10 cellular contexts compared by ENCODE assay signal in the genomic region with DNA sequence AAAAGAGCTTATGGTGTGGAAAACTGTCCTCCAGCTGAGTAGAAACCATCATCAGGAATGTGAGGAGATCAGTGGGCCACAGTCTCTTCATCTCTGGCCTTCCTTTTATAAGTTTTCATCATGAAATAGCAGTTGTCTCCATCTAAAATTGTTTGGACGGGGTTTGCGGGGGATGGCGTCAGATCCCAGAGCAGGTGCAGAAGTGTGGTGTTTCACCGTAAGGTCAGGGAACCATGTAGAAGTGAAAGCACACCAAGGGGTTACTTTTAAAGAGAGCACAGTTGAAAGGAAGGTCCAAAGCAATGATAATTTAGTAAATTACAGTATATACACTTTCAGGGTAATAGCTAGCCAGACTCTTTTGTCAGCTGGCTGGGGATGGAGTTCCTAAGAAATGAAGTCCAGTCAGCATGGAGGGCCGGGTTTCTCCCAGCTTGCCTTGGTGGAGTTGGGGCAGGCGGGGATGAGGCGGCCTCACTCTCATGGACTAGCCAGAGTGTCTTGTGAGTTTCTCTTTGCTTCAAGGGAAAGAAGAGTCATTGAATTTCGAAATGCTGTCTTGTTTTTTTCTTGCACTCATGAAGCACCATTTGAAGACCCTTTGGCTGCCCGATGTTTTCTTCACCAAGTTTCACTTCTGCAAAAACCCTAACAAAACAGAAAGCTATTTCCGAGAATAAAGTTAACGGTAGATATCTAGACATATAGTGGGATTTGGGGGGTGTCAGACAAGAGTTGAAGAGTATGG.
A peak's percentile ranks its signal among the peaks of the same experiment; 100 is the strongest.
DNase-seq lines count a peak whose midpoint lies in the region; ATAC-seq and TF ChIP-seq lines count a peak whose summit lies in the region.
"Had no signal": no experiment of that assay in that cellular context is flagged by ENCODE, and none has a peak within 500 bp of the region (broad histone marks: within the 10 kb centered on the region; RNA-seq: fewer than 3 reads in every experiment).

No MANE protein-coding gene starts in this region.

- H3K9me3 ChIP-seq in T-helper 17 cell (ENCODE audit: control insufficient read depth, low read length, poor library complexity, severe bottlenecking) (no peaks in the 10 kb centered on the region), stomach smooth muscle (ENCODE audit: control insufficient read depth in 2 of 2, low read length in 2 of 2) (no peaks in the 10 kb centered on the region), BE2C (no peaks in the 10 kb centered on the region)

- intact Hi-C loops in activated CD8-positive, alpha-beta T cell treated with anti-CD3 and anti-CD28 coated beads for 36 hours (cut with micrococcal nuclease), result no loop called here

- no peaks in the 10 kb centered on the region for H3K9me3 Mint-ChIP-seq in activated CD8-positive, alpha-beta T cell treated with anti-CD3 and anti-CD28 coated beads, Interleukin-2, amount 10 ng/mL, durations not matched to agents 7 days and 5 days (ENCODE audit: insufficient read depth)
- no peaks in the 10 kb centered on the region for H3K9me3 Mint-ChIP-seq in activated CD8-positive, alpha-beta T cell treated with anti-CD3 and anti-CD28 coated beads for 36 hours

- peak overlapping the region; percentile 31 for H3K27ac Mint-ChIP-seq in activated CD8-positive, alpha-beta T cell treated with anti-CD3 and anti-CD28 coated beads, Interleukin-2, amount 10 ng/mL, durations not matched to agents 7 days and 5 days
- H3K27ac Mint-ChIP-seq in activated CD8-positive, alpha-beta T cell treated with anti-CD3 and anti-CD28 coated beads for 36 hours, result no peak overlapping the region
- H3K27ac Mint-ChIP-seq in T-helper 17 cell, result no peak overlapping the region

- H3K4me3 ChIP-seq in stomach smooth muscle (ENCODE audit: low read length in 2 of 2), result no peak overlapping the region
- H3K4me3 ChIP-seq in BE2C (ENCODE audit: low read depth, low read length), result no peak overlapping the region
- H3K4me3 ChIP-seq: K562 had no signal

- peak overlapping the region; percentile 3 for H3K27ac ChIP-seq in stomach smooth muscle (ENCODE audit: low read length)

- H3K4me1 Mint-ChIP-seq in activated CD8-positive, alpha-beta T cell treated with anti-CD3 and anti-CD28 coated beads, Interleukin-2, amount 10 ng/mL, durations not matched to agents 7 days and 5 days (ENCODE audit: low read depth), result peaks cover 8% of the 10 kb centered on the region
- H3K4me1 Mint-ChIP-seq in activated CD8-positive, alpha-beta T cell treated with anti-CD3 and anti-CD28 coated beads for 36 hours (ENCODE audit: low read depth), result peaks cover 15% of the 10 kb centered on the region
- H3K4me1 Mint-ChIP-seq in T-helper 17 cell, result peaks cover 31% of the 10 kb centered on the region

- CTCF ChIA-PET in activated CD8-positive, alpha-beta T cell treated with anti-CD3 and anti-CD28 coated beads, Interleukin-2, amount 10 ng/mL, durations not matched to agents 7 days and 5 days (lab: Charles Lee), result interaction anchor here (0.8 to 1.1 kb wide), 2 partner anchors 11 to 283 kb away, joined by 3 to 4 read pairs; no protein-coding TSS in a partner anchor
- CTCF ChIA-PET in activated CD8-positive, alpha-beta T cell treated with anti-CD3 and anti-CD28 coated beads for 36 hours (lab: Charles Lee), result interaction anchor here (0.7 to 1.6 kb wide), 4 partner anchors 9 to 283 kb away, joined by 3 to 4 read pairs (median 3); no protein-coding TSS in a partner anchor

- no peaks in the 10 kb centered on the region for H3K27me3 Mint-ChIP-seq in activated CD8-positive, alpha-beta T cell treated with anti-CD3 and anti-CD28 coated beads, Interleukin-2, amount 10 ng/mL, durations not matched to agents 7 days and 5 days (ENCODE audit: low read depth)
- no peaks in the 10 kb centered on the region for H3K27me3 Mint-ChIP-seq in activated CD8-positive, alpha-beta T cell treated with anti-CD3 and anti-CD28 coated beads for 36 hours
- H3K27me3 Mint-ChIP-seq in T-helper 17 cell, result no peaks in the 10 kb centered on the region

- POLR2A ChIA-PET in activated CD8-positive, alpha-beta T cell treated with anti-CD3 and anti-CD28 coated beads, Interleukin-2, amount 10 ng/mL, durations not matched to agents 7 days and 5 days (lab: Charles Lee), result no interaction called here
- POLR2A ChIA-PET in activated CD8-positive, alpha-beta T cell treated with anti-CD3 and anti-CD28 coated beads for 36 hours (lab: Charles Lee), result interaction anchor here (0.5 to 1.5 kb wide), 2 partner anchors 10 to 322 kb away, joined by 3 to 4 read pairs; no protein-coding TSS in a partner anchor

- H3K4me1 ChIP-seq in stomach smooth muscle (ENCODE audit: control insufficient read depth, insufficient read depth, low read length) (peaks cover 46% of the 10 kb centered on the region), BE2C (peaks cover 5% of the 10 kb centered on the region)

- DNase-seq in activated CD8-positive, alpha-beta T cell treated with anti-CD3 and anti-CD28 coated beads, Interleukin-2, amount 10 ng/mL, durations not matched to agents 7 days and 5 days, result no peak
- no peak for DNase-seq in activated CD8-positive, alpha-beta T cell treated with anti-CD3 and anti-CD28 coated beads for 36 hours
- DNase-seq in T-helper 17 cell (no peak), SHP77 treated with DMSO at 0.1 percent for 48 hours (lab: John Stamatoyannopoulos, UW) (no peak), BE2C (no peak), NCI-H226 (no peak)
- DNase-seq: activated effector memory CD4-positive, alpha-beta T cell treated with Interleukin-2 at 50 U/mL for 16 hours had no signal

- H3K27me3 ChIP-seq in stomach smooth muscle (ENCODE audit: control insufficient read depth in 1 of 2, insufficient read depth in 2 of 2, low read length in 2 of 2) (no peaks in the 10 kb centered on the region), BE2C (no peaks in the 10 kb centered on the region)

- H3K36me3 ChIP-seq in stomach smooth muscle (ENCODE audit: control insufficient read depth in 2 of 2, insufficient read depth in 2 of 2, low read length in 2 of 2), result no peaks in the 10 kb centered on the region
- no peaks in the 10 kb centered on the region for H3K36me3 ChIP-seq in BE2C

- H3K4me3 Mint-ChIP-seq in activated CD8-positive, alpha-beta T cell treated with anti-CD3 and anti-CD28 coated beads, Interleukin-2, amount 10 ng/mL, durations not matched to agents 7 days and 5 days, result no peak overlapping the region
- no peak overlapping the region for H3K4me3 Mint-ChIP-seq in activated CD8-positive, alpha-beta T cell treated with anti-CD3 and anti-CD28 coated beads for 36 hours
- no peak overlapping the region for H3K4me3 Mint-ChIP-seq in T-helper 17 cell

- no peak for ATAC-seq in activated CD8-positive, alpha-beta T cell treated with anti-CD3 and anti-CD28 coated beads, Interleukin-2, amount 10 ng/mL, durations not matched to agents 7 days and 5 days
- no peak for ATAC-seq in activated CD8-positive, alpha-beta T cell treated with anti-CD3 and anti-CD28 coated beads for 36 hours
- ATAC-seq in HG02973 (IDR thresholded peaks at IDR 0.05; ENCODE audit: unreplicated experiment), result peak; percentile 47
- peak; percentile 37 for ATAC-seq in T-helper 17 cell
- ATAC-seq: K562 had no signal

- peaks cover 21% of the 10 kb centered on the region for H3K36me3 Mint-ChIP-seq in activated CD8-positive, alpha-beta T cell treated with anti-CD3 and anti-CD28 coated beads, Interleukin-2, amount 10 ng/mL, durations not matched to agents 7 days and 5 days (ENCODE audit: low read depth)
- H3K36me3 Mint-ChIP-seq in activated CD8-positive, alpha-beta T cell treated with anti-CD3 and anti-CD28 coated beads for 36 hours (ENCODE audit: low read depth), result peaks cover 10% of the 10 kb centered on the region
- H3K36me3 Mint-ChIP-seq in T-helper 17 cell (ENCODE audit: low read depth), result peaks cover 6% of the 10 kb centered on the region

- TF ChIP-seq CTCF in activated CD8-positive, alpha-beta T cell treated with anti-CD3 and anti-CD28 coated beads for 36 hours (IDR thresholded peaks at IDR 0.05), result no peak
- TF ChIP-seq CTCF in BE2C (IDR thresholded peaks at IDR 0.05; ENCODE audit: low read depth, low read length), result no peak

- no peak overlapping the region for H3K9ac ChIP-seq in stomach smooth muscle (ENCODE audit: low read length in 2 of 2)

Comparison
In these comparisons a context has a peak if more than half of its experiments do, and no peak if none do; other contexts are left out.
1. ATAC-seq: peak in HG02973 (single experiment) and T-helper 17 cell (single experiment); none in activated CD8-positive, alpha-beta T cell treated with anti-CD3 and anti-CD28 coated beads, Interleukin-2, amount 10 ng/mL, durations not matched to agents 7 days and 5 days (single experiment) and activated CD8-positive, alpha-beta T cell treated with anti-CD3 and anti-CD28 coated beads for 36 hours (single experiment).